ENCODE assay signal across 8 cellular contexts in the genomic region with DNA sequence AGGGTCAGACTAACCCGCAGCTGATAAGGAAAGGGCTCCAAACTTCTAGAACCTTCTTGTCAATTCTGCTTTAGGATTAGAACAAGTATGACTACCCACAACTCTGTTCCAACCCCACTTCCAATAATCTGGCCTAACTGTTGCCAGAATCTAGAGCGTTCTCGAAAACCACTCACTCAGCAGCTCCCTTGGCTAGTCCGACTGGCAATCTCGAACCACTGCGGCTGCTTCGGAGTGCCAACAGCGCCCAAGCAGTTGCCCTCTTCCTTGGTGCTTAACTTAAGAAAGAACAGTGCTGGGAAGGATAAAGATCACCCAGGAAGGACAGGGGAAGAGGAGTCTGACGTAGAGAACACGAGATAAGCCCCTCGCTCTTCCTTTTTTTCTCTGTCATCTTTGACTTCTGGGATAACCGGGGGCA. TPM values are rescaled to one million over a fixed set of nuclear protein-coding genes. Genes with fewer than 3 reads are reported as not detected.
DNase-seq lines count a peak whose midpoint lies in the region; ATAC-seq and TF ChIP-seq lines count a peak whose summit lies in the region.

No MANE protein-coding gene starts in this region.

- TF ChIP-seq CTCF in 22Rv1 (IDR thresholded peaks at IDR 0.05) (no peak), GM20000 (IDR thresholded peaks at IDR 0.05; ENCODE audit: extremely low read depth, missing control alignments) (no peak), foreskin fibroblast (IDR thresholded peaks at IDR 0.05; ENCODE audit: low read depth, low read length) (no peak), prostate gland (IDR thresholded peaks at IDR 0.05) (no peak)

- no peak for ATAC-seq in HG02938 (IDR thresholded peaks at IDR 0.05; ENCODE audit: unreplicated experiment)

- peak; percentile 10 for DNase-seq in GM20000 (ENCODE audit: low spot score)
- peak; percentile 39 for DNase-seq in activated CD4-positive, alpha-beta memory T cell treated with anti-CD3 and anti-CD28 coated beads for 36 hours
- DNase-seq in foreskin fibroblast, result peak in 1 of 2 donors; percentile 50
- no peak for DNase-seq in prostate gland (ENCODE audit: low spot score)
- no peak for DNase-seq in NCI-H345 (lab: John Stamatoyannopoulos, UW)
- no peak for DNase-seq in GOT3 (lab: John Stamatoyannopoulos, UW)

- peaks cover 17% of the 10 kb centered on the region for H3K36me3 Mint-ChIP-seq in activated CD4-positive, alpha-beta memory T cell treated with anti-CD3 and anti-CD28 coated beads for 36 hours

- H3K27me3 ChIP-seq in prostate gland (replicated peaks; ENCODE audit: insufficient read depth), result no peaks in the 10 kb centered on the region

- no peaks in the 10 kb centered on the region for H3K27me3 Mint-ChIP-seq in activated CD4-positive, alpha-beta memory T cell treated with anti-CD3 and anti-CD28 coated beads for 36 hours

- CTCF ChIA-PET in activated CD4-positive, alpha-beta memory T cell treated with anti-CD3 and anti-CD28 coated beads for 36 hours (lab: Charles Lee), result interaction anchor here (1.4 to 13.7 kb wide), 5 partner anchors 9 to 519 kb away, joined by 4 to 211 read pairs (median 20); a partner anchor contains a TSS

- H3K9me3 ChIP-seq in prostate gland, result no peaks in the 10 kb centered on the region

- H3K4me3 Mint-ChIP-seq in activated CD4-positive, alpha-beta memory T cell treated with anti-CD3 and anti-CD28 coated beads for 36 hours, result peak overlapping the region; percentile 96

- no peak for TF ChIP-seq POLR2A in prostate gland (IDR thresholded peaks at IDR 0.05)

- H3K27ac ChIP-seq in 22Rv1 (peak overlapping the region; percentile 88), prostate gland (peak overlapping the region; percentile 90 to 93)

- H3K27ac Mint-ChIP-seq in activated CD4-positive, alpha-beta memory T cell treated with anti-CD3 and anti-CD28 coated beads for 36 hours, result peak overlapping the region; percentile 98

- H3K4me1 Mint-ChIP-seq in activated CD4-positive, alpha-beta memory T cell treated with anti-CD3 and anti-CD28 coated beads for 36 hours (ENCODE audit: low read depth), result peaks cover 61% of the 10 kb centered on the region

- H3K4me1 ChIP-seq in prostate gland (replicated peaks), result peaks cover 8% of the 10 kb centered on the region

- no peaks in the 10 kb centered on the region for H3K36me3 ChIP-seq in prostate gland

- intact Hi-C loops in activated CD4-positive, alpha-beta memory T cell treated with anti-CD3 and anti-CD28 coated beads for 36 hours (cut with micrococcal nuclease), result loop anchor here (2.0 to 10.0 kb wide), 3 partner anchors 50 to 168 kb away; a partner anchor contains a TSS
- intact Hi-C loops in prostate gland (cut with DNase I), result loop anchor here (5.0 kb wide), 1 partner anchor 49 kb away; a partner anchor contains a TSS

- H3K4me3 ChIP-seq in foreskin fibroblast (ENCODE audit: low read depth in 1 of 2, low read length in 2 of 2) (peak overlapping the region; percentile 77 to 99), prostate gland (peak overlapping the region; percentile 85 to 89)

- WGBS in prostate gland, result 4% methylated on average over 12 of the region's 12 CpGs

- no peaks in the 10 kb centered on the region for H3K9me3 Mint-ChIP-seq in activated CD4-positive, alpha-beta memory T cell treated with anti-CD3 and anti-CD28 coated beads for 36 hours

- POLR2A ChIA-PET in activated CD4-positive, alpha-beta memory T cell treated with anti-CD3 and anti-CD28 coated beads for 36 hours (lab: Charles Lee), result interaction anchor here (0.6 to 3.3 kb wide), 6 partner anchors 30 to 443 kb away, joined by 3 to 33 read pairs (median 3); a partner anchor contains a TSS

RNA-seq across cellular contexts. Expression of a gene that starts 0.8 kb away (rescaled TPM):
- 10 to 100 TPM; 79.7 to 80.9 TPM for total RNA-seq in activated CD4-positive, alpha-beta memory T cell treated with anti-CD3 and anti-CD28 coated beads for 36 hours
- 10 to 100 TPM; 57.8 to 60.4 TPM for total RNA-seq in prostate gland

RNA-seq across cellular contexts. Expression of a gene that starts 3.5 kb away (rescaled TPM):
- total RNA-seq in activated CD4-positive, alpha-beta memory T cell treated with anti-CD3 and anti-CD28 coated beads for 36 hours, result 10 to 100 TPM; 15.6 to 16.1 TPM
- total RNA-seq in prostate gland, result 10 to 100 TPM; 38.8 to 98.8 TPM

RNA-seq across cellular contexts. Expression of a gene that starts 34.0 kb away (rescaled TPM):
- under 1 TPM; 0.15 to 0.26 TPM for total RNA-seq in activated CD4-positive, alpha-beta memory T cell treated with anti-CD3 and anti-CD28 coated beads for 36 hours
- total RNA-seq in prostate gland, result 1 to 10 TPM; 4.2 to 4.8 TPM

RNA-seq across cellular contexts. Expression of a gene that starts 49.8 kb away (rescaled TPM):
- total RNA-seq in activated CD4-positive, alpha-beta memory T cell treated with anti-CD3 and anti-CD28 coated beads for 36 hours, result 10 to 100 TPM; 66.6 to 68.0 TPM
- 100 to 1,000 TPM in 1 of 2 donors, 10 to 100 TPM in 1; 85.8 to 117 TPM for total RNA-seq in prostate gland

Comparison
In these comparisons a context has a peak if more than half of its experiments do, and no peak if none do; other contexts are left out.
1. DNase-seq: peak in GM20000 (single experiment) and activated CD4-positive, alpha-beta memory T cell treated with anti-CD3 and anti-CD28 coated beads for 36 hours (single experiment); none in prostate gland (single experiment), NCI-H345 (single experiment) and GOT3 (single experiment).
2. RNA of a gene that starts 34.0 kb away (total RNA-seq): 4.2 to 4.8 TPM in prostate gland; 0.15 to 0.26 TPM in activated CD4-positive, alpha-beta memory T cell treated with anti-CD3 and anti-CD28 coated beads for 36 hours; every median in the first group is over 4 times any median in the second.